Comparison of ENCODE assay signal across 14 cellular contexts in the genomic region with DNA sequence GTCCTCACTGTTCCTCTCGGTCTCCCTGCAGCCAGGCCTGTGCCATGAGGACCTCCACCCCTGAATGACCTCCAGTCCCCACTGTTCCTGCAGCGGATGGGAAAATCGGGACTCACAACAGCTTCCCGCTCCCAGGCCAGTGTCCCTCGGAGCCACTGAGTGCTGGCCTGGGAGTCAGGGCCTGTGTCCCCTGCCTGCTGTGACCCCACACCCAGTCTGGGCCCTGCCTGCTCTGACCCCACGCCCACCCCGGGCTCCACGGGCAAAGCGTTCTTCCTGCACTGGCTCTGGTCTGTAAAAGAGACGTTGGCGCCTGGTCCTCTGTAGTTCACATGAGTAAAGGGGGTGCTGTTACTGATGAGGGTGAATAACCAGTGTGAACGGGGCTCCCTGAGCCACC.
DNase-seq lines count a peak whose midpoint lies in the region; ATAC-seq and TF ChIP-seq lines count a peak whose summit lies in the region.
"Had no signal": no experiment of that assay in that cellular context is flagged by ENCODE, and none has a peak within 500 bp of the region (broad histone marks: within the 10 kb centered on the region; RNA-seq: fewer than 3 reads in every experiment).

No MANE protein-coding gene starts in this region.

- H3K36me3 Mint-ChIP-seq in endodermal cell (ENCODE audit: low read depth) (no peaks in the 10 kb centered on the region), neural progenitor cell (no peaks in the 10 kb centered on the region)
- H3K36me3 Mint-ChIP-seq: CD4-positive, alpha-beta memory T cell had no signal

- H3K4me2 ChIP-seq in neural progenitor cell, result no peak overlapping the region

- H3K27me3 Mint-ChIP-seq in endodermal cell (ENCODE audit: insufficient read depth) (no peaks in the 10 kb centered on the region), neural progenitor cell (ENCODE audit: insufficient read depth, low read depth) (peaks cover 19% of the 10 kb centered on the region)

- WGBS in heart left ventricle, 4 donors, result 85 to 91% (median 90%) methylated on average over 9 to 12 of the region's 12 CpGs
- 93 to 98% methylated on average over 4 to 12 of the region's 12 CpGs for whole genome bisulfite sequencing in endodermal cell (ENCODE audit: insufficient coverage in 1 of 2, insufficient read length in 1 of 2), 2 experiments
- WGBS in aorta, 2 donors, result 93 to 94% methylated on average over 12 of the region's 12 CpGs

- intact Hi-C loops in heart left ventricle (cut with DNase I), result no loop called here
- intact Hi-C loops in left ventricle myocardium inferior (cut with micrococcal nuclease), result no loop called here
- intact Hi-C loops in aorta (cut with DNase I), result no loop called here

- TF ChIP-seq CTCF in heart left ventricle (IDR thresholded peaks at IDR 0.05) (no peak), left ventricle myocardium inferior (IDR thresholded peaks at IDR 0.05; ENCODE audit: borderline replicate concordance) (no peak), endodermal cell (conservative IDR thresholded peaks at IDR 0.05) (no peak), neural progenitor cell (IDR thresholded peaks at IDR 0.05) (no peak)

- H3K9me3 Mint-ChIP-seq in endodermal cell (no peaks in the 10 kb centered on the region), neural progenitor cell (no peaks in the 10 kb centered on the region)
- H3K9me3 Mint-ChIP-seq: CD4-positive, alpha-beta memory T cell had no signal

- H3K9ac ChIP-seq in endodermal cell (ENCODE audit: extremely low read depth, low read length, poor library complexity, severe bottlenecking), result no peak overlapping the region
- no peak overlapping the region for H3K9ac ChIP-seq in neural progenitor cell

- H3K9me3 ChIP-seq in heart left ventricle (no peaks in the 10 kb centered on the region), left ventricle myocardium inferior (replicated peaks) (no peaks in the 10 kb centered on the region), endodermal cell (ENCODE audit: control insufficient read depth, low read length) (no peaks in the 10 kb centered on the region), neural progenitor cell (ENCODE audit: low read depth) (no peaks in the 10 kb centered on the region), aorta (ENCODE audit: control insufficient read depth, low read length) (no peaks in the 10 kb centered on the region)

- no peaks in the 10 kb centered on the region for H3K36me3 ChIP-seq in heart left ventricle
- H3K36me3 ChIP-seq in left ventricle myocardium inferior, result no peaks in the 10 kb centered on the region
- H3K36me3 ChIP-seq in endodermal cell (ENCODE audit: control insufficient read depth, insufficient read depth, low read length), result no peaks in the 10 kb centered on the region
- H3K36me3 ChIP-seq in neural progenitor cell, result no peaks in the 10 kb centered on the region
- no peaks in the 10 kb centered on the region for H3K36me3 ChIP-seq in aorta (ENCODE audit: control insufficient read depth in 1 of 2, insufficient read depth in 2 of 2, low read length in 1 of 2)

- no peaks in the 10 kb centered on the region for H3K4me1 ChIP-seq in heart left ventricle
- no peaks in the 10 kb centered on the region for H3K4me1 ChIP-seq in left ventricle myocardium inferior
- no peaks in the 10 kb centered on the region for H3K4me1 ChIP-seq in endodermal cell (ENCODE audit: control insufficient read depth, insufficient read depth, low read length)
- H3K4me1 ChIP-seq in neural progenitor cell, result peaks cover 20% of the 10 kb centered on the region
- H3K4me1 ChIP-seq in aorta (ENCODE audit: control insufficient read depth in 1 of 2, insufficient read depth in 2 of 2, low read length in 2 of 2), result no peaks in the 10 kb centered on the region

- no peak for ATAC-seq in heart left ventricle
- ATAC-seq in aorta (ENCODE audit: low FRiP score), result no peak
- ATAC-seq in HG02642 (IDR thresholded peaks at IDR 0.05; ENCODE audit: poor library complexity, unreplicated experiment), result no peak
- no peak for ATAC-seq in GM18867 (IDR thresholded peaks at IDR 0.05; ENCODE audit: unreplicated experiment)
- ATAC-seq: Panc1 had no signal

- H3K27me3 ChIP-seq in heart left ventricle, result no peaks in the 10 kb centered on the region
- peaks cover 33% of the 10 kb centered on the region for H3K27me3 ChIP-seq in left ventricle myocardium inferior (ENCODE audit: low read depth)
- H3K27me3 ChIP-seq in endodermal cell (ENCODE audit: control insufficient read depth, insufficient read depth, low read length, poor library complexity, severe bottlenecking), result no peaks in the 10 kb centered on the region
- no peaks in the 10 kb centered on the region for H3K27me3 ChIP-seq in neural progenitor cell
- no peaks in the 10 kb centered on the region for H3K27me3 ChIP-seq in aorta (ENCODE audit: control insufficient read depth in 1 of 2, insufficient read depth in 2 of 2, low read length in 1 of 2)

- H3K4me3 ChIP-seq in heart left ventricle (no peak overlapping the region), left ventricle myocardium inferior (no peak overlapping the region), endodermal cell (ENCODE audit: low read length) (no peak overlapping the region), neural progenitor cell (no peak overlapping the region), aorta (ENCODE audit: low read length in 2 of 2) (no peak overlapping the region)

- peaks cover 6% of the 10 kb centered on the region for H3F3A ChIP-seq in neural progenitor cell (ENCODE audit: low read depth)

- H3K79me2 ChIP-seq in neural progenitor cell (ENCODE audit: low read depth), result no peaks in the 10 kb centered on the region

- no peak overlapping the region for H2AFZ ChIP-seq in neural progenitor cell (replicated peaks)

- H3K27ac ChIP-seq in heart left ventricle (no peak overlapping the region), left ventricle myocardium inferior (replicated peaks) (no peak overlapping the region), endodermal cell (ENCODE audit: low read depth, low read length) (no peak overlapping the region), neural progenitor cell (no peak overlapping the region), aorta (ENCODE audit: low read depth in 1 of 2, low read length in 2 of 2) (no peak overlapping the region)

- H3K4me3 Mint-ChIP-seq in endodermal cell (no peak overlapping the region), neural progenitor cell (no peak overlapping the region)
- H3K4me3 Mint-ChIP-seq: CD4-positive, alpha-beta memory T cell had no signal

- TF ChIP-seq POLR2A in heart left ventricle (IDR thresholded peaks at IDR 0.05), result no peak

- peak in 3 of 5 donors; percentile 21 to 55 (median 22) for DNase-seq in heart left ventricle
- no peak for DNase-seq in left ventricle myocardium inferior
- peak; percentile 32 for DNase-seq in endodermal cell
- no peak for DNase-seq in neural progenitor cell (ENCODE audit: low spot score)
- DNase-seq in aorta, result peak; percentile 31 to 51
- DNase-seq: CD4-positive, alpha-beta memory T cell; DMS153; GDM1; HCEC 1CT; NCI-H1105; NCI-H2081 treated with DMSO at 0.1 percent for 48 hours had no signal

- peaks cover 2% of the 10 kb centered on the region for H4K20me1 ChIP-seq in neural progenitor cell (ENCODE audit: low read depth)

- H3K4me1 Mint-ChIP-seq in endodermal cell, result no peaks in the 10 kb centered on the region
- H3K4me1 Mint-ChIP-seq in neural progenitor cell, result peaks cover 34% of the 10 kb centered on the region
- H3K4me1 Mint-ChIP-seq: CD4-positive, alpha-beta memory T cell had no signal

- no peak overlapping the region for H3K27ac Mint-ChIP-seq in endodermal cell
- H3K27ac Mint-ChIP-seq in neural progenitor cell, result peak overlapping the region; percentile 60
- H3K27ac Mint-ChIP-seq: CD4-positive, alpha-beta memory T cell had no signal

Comparison
In these comparisons a context has a peak if more than half of its experiments do, and no peak if none do; other contexts are left out.
1. DNase-seq: peak in heart left ventricle (3 of 5), endodermal cell (single experiment) and aorta (2 of 2); none in left ventricle myocardium inferior (single experiment) and neural progenitor cell (single experiment).